In the genomic region with DNA sequence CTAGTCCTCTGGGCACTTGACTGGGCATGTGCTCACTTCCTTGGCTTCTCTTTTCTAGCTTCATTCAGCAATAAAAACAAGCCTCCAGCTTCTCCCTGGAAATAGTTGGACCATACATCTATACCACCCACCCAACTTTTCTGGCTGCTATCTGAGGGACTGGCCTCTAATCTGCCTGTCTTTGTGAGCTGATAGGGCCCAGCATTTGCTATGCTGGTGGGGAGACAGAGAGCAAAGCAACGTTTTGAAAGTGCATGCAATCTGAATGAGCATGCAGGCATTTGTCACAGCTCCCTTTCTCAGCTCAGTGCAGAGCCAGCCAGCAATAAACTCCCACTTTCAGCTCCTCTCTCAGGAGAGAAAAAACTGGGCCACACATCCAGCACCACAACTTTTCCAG, we compare ENCODE assay signal across 32 cellular contexts. TPM values are rescaled to one million over a fixed set of nuclear protein-coding genes. Genes with fewer than 3 reads are reported as not detected.
DNase-seq lines count a peak whose midpoint lies in the region; ATAC-seq, FAIRE-seq and TF ChIP-seq lines count a peak whose summit lies in the region.
"Had no signal": no experiment of that assay in that cellular context is flagged by ENCODE, and none has a peak within 500 bp of the region (broad histone marks: within the 10 kb centered on the region; RNA-seq: fewer than 3 reads in every experiment).

No MANE protein-coding gene starts in this region.

- no peaks in the 10 kb centered on the region for H3K79me1 ChIP-seq in H1 (ENCODE audit: low read depth, low read length)

- H4K20me1 ChIP-seq in mammary epithelial cell (ENCODE audit: insufficient read depth, low read length), result no peaks in the 10 kb centered on the region
- no peaks in the 10 kb centered on the region for H4K20me1 ChIP-seq in K562 (replicated peaks; ENCODE audit: control insufficient read depth, insufficient read depth, low read length)
- no peaks in the 10 kb centered on the region for H4K20me1 ChIP-seq in H1 (replicated peaks in 1 of 2; ENCODE audit: control insufficient read depth in 1 of 2, insufficient read depth in 2 of 2, low read length in 2 of 2)
- H4K20me1 ChIP-seq: BLaER1; BLaER1 treated with 17β-estradiol and CSF1 and Interleukin-3, amounts not matched to agents 10 nM and 100 nM had no signal

- no peak overlapping the region for H2BK20ac ChIP-seq in H1 (ENCODE audit: low read length)

- WGBS in mammary epithelial cell (ENCODE audit: low coverage, missing lambda C conversion rate), result 17% methylated on average over 1 of the region's 1 CpG
- 0% methylated on average over 1 of the region's 1 CpG for WGBS in K562 (ENCODE audit: insufficient coverage, low coverage, missing lambda C conversion rate)
- 58% methylated on average over 1 of the region's 1 CpG; no CpG with 5 or more reads in 1 of the 2 experiments for WGBS in H1 (ENCODE audit: extremely low coverage in 1 of 2, insufficient coverage in 1 of 2, insufficient read length in 1 of 2, insufficient replicate concordance in 2 of 2, low coverage in 1 of 2, low lambda C conversion rate in 2 of 2, missing lambda C conversion rate in 1 of 2), 2 experiments

- no peak overlapping the region for H3K4me2 ChIP-seq in mammary epithelial cell (ENCODE audit: insufficient read depth, low read depth, low read length)
- H3K4me2 ChIP-seq in K562 (ENCODE audit: insufficient read depth, low read length), result no peak overlapping the region
- H3K4me2 ChIP-seq in H1 (ENCODE audit: insufficient read depth in 1 of 2, low read depth in 2 of 2, low read length in 2 of 2), result no peak overlapping the region
- H3K4me2 ChIP-seq: A549; BLaER1; BLaER1 treated with 17β-estradiol and CSF1 and Interleukin-3, amounts not matched to agents 10 nM and 100 nM had no signal

- H3K36me3 ChIP-seq in mammary epithelial cell (ENCODE audit: insufficient read depth, low read length) (no peaks in the 10 kb centered on the region), breast epithelium (no peaks in the 10 kb centered on the region), K562 (ENCODE audit: control insufficient read depth, insufficient read depth, low read length) (no peaks in the 10 kb centered on the region), H1 (ENCODE audit: control insufficient read depth in 2 of 4, insufficient read depth in 4 of 4, low read length in 3 of 4) (no peaks in the 10 kb centered on the region)
- H3K36me3 ChIP-seq: BE2C; BLaER1; BLaER1 treated with 17β-estradiol and CSF1 and Interleukin-3, amounts not matched to agents 10 nM and 100 nM had no signal

- H3K23me2 ChIP-seq in H1 (ENCODE audit: low read depth, low read length), result no peaks in the 10 kb centered on the region

- DNase-seq in mammary epithelial cell (no peak), breast epithelium (ENCODE audit: low spot score in 2 of 2) (no peak), K562 (ENCODE audit: extremely low read depth in 1 of 4, low spot score in 3 of 4) (peak in 1 of 4 experiments; percentile 51), H1 (ENCODE audit: low read depth in 1 of 2, low spot score in 2 of 2) (no peak), ACHN (no peak)
- DNase-seq: 8988T; AML-193; BE2C; C1 segment of cervical spinal cord; Caco-2; Calu3; CD4-positive, alpha-beta memory T cell; CD4-positive, alpha-beta T cell; CD4-positive, CD25-positive, alpha-beta regulatory T cell; CD8-positive, alpha-beta memory T cell; CD8-positive, alpha-beta T cell; COR-L47; DMS 273 treated with DMSO at 0.1 percent for 48 hours; DMS153; DMS53; DMS79; DMS79 treated with DMSO at 0.1 percent for 48 hours; DND-41; EL had no signal

- H4K91ac ChIP-seq in H1 (replicated peaks; ENCODE audit: insufficient read length, low read length), result no peak overlapping the region

- in situ Hi-C loops in mammary epithelial cell (cut with MboI; ENCODE audit: low sequenced_read_pairs in 2 of 2) (no loop called here), K562 (cut with MboI) (no loop called here), ACHN (cut with HindIII; ENCODE audit: low pct_ligation_motif_present, low pct_unique_long_range_greater_than_20kb, low sequenced_read_pairs) (no loop called here)

- ATAC-seq in K562, result peak; percentile 53
- ATAC-seq in GM18870 (IDR thresholded peaks at IDR 0.05; ENCODE audit: unreplicated experiment), result no peak
- ATAC-seq: A549; CD8-positive, alpha-beta T cell had no signal

- H3K9ac ChIP-seq in mammary epithelial cell (ENCODE audit: insufficient read depth, low read length) (no peak overlapping the region), K562 (ENCODE audit: insufficient read depth in 1 of 2, low read depth in 2 of 2, low read length in 2 of 2) (no peak overlapping the region), H1 (replicated peaks in 1 of 4; ENCODE audit: extremely low read depth in 1 of 4, low read depth in 3 of 4, low read length in 3 of 4) (no peak overlapping the region)
- H3K9ac ChIP-seq: BLaER1; BLaER1 treated with 17β-estradiol and CSF1 and Interleukin-3, amounts not matched to agents 10 nM and 100 nM had no signal

- H3K14ac ChIP-seq in H1 (ENCODE audit: insufficient read length), result no peak overlapping the region

- H2BK12ac ChIP-seq in H1 (ENCODE audit: low read depth, low read length), result no peak overlapping the region

- no peak overlapping the region for H4K5ac ChIP-seq in H1 (ENCODE audit: insufficient read length, low read depth, low read length)

- TF ChIP-seq CTCF in mammary epithelial cell (conservative IDR thresholded peaks at IDR 0.05 in 1 of 2, IDR thresholded peaks at IDR 0.05 in 1 of 2; ENCODE audit: extremely low read depth in 1 of 2, insufficient read depth in 1 of 2, low read depth in 1 of 2, low read length in 2 of 2), result no peak
- no peak for TF ChIP-seq CTCF in breast epithelium (IDR thresholded peaks at IDR 0.05)
- no peak for TF ChIP-seq CTCF in K562 (IDR thresholded peaks at IDR 0.05 in 2 of 3, conservative IDR thresholded peaks at IDR 0.05 in 1 of 3; ENCODE audit: insufficient read depth in 2 of 3, low read depth in 1 of 3, low read length in 3 of 3)
- TF ChIP-seq CTCF in H1 (IDR thresholded peaks at IDR 0.05; ENCODE audit: control extremely low read depth in 1 of 3, insufficient read depth in 1 of 3, low read depth in 1 of 3, low read length in 3 of 3), result no peak

- intact Hi-C loops in mammary epithelial cell (cut with micrococcal nuclease), result no loop called here
- intact Hi-C loops in breast epithelium (cut with DNase I; ENCODE audit: low total_unique reads), result no loop called here
- intact Hi-C loops in K562 (cut with micrococcal nuclease), result no loop called here

- FAIRE-seq in K562 (lab: Jason Lieb, UNC) (no peak), H1 (lab: Jason Lieb, UNC) (no peak)
- FAIRE-seq: A204.1, A549, D721Med had no signal

- H3K9me3 ChIP-seq in mammary epithelial cell (replicated peaks; ENCODE audit: insufficient read depth, low read length) (no peaks in the 10 kb centered on the region), breast epithelium (peaks cover 10 to 24% of the 10 kb centered on the region in 2 donors), K562 (replicated peaks; ENCODE audit: control insufficient read depth, insufficient read depth, low read depth, low read length) (no peaks in the 10 kb centered on the region), H1 (ENCODE audit: insufficient read depth in 2 of 2, low read depth in 1 of 2, low read length in 1 of 2) (no peaks in the 10 kb centered on the region)
- H3K9me3 ChIP-seq: A549, BE2C, Caco-2 had no signal

- H3K79me2 ChIP-seq in mammary epithelial cell (ENCODE audit: insufficient read depth, low read length) (no peaks in the 10 kb centered on the region), K562 (ENCODE audit: control insufficient read depth, insufficient read depth, low read length) (no peaks in the 10 kb centered on the region), H1 (ENCODE audit: control insufficient read depth in 1 of 2, insufficient read depth in 2 of 2, low read length in 2 of 2) (no peaks in the 10 kb centered on the region)

- no peak for TF ChIP-seq EP300 in K562 (IDR thresholded peaks at IDR 0.05; ENCODE audit: low read length)
- no peak for TF ChIP-seq EP300 in H1 (IDR thresholded peaks at IDR 0.05; ENCODE audit: borderline replicate concordance in 1 of 2, low read depth in 2 of 2, low read length in 2 of 2)

- dilution Hi-C loops in mammary epithelial cell (cut with HindIII; ENCODE audit: low sequenced_read_pairs), result no loop called here

- no peak overlapping the region for H3K18ac ChIP-seq in H1 (ENCODE audit: extremely low read depth, low read length)

- no peak overlapping the region for H3K56ac ChIP-seq in H1 (replicated peaks; ENCODE audit: insufficient read length, low read depth, low read length)

- H2AFZ ChIP-seq in mammary epithelial cell (ENCODE audit: low read depth, low read length) (peak overlapping the region; percentile 33), K562 (ENCODE audit: low read depth, low read length) (no peak overlapping the region), H1 (ENCODE audit: low read length) (peak overlapping the region; percentile 50; the same call in 1 of the 2 replicates)

- no peak overlapping the region for H3K4me3 ChIP-seq in mammary epithelial cell (replicated peaks in 1 of 3; ENCODE audit: insufficient read depth in 1 of 3, low read depth in 2 of 3, low read length in 3 of 3)
- H3K4me3 ChIP-seq in breast epithelium, result no peak overlapping the region
- no peak overlapping the region for H3K4me3 ChIP-seq in K562
- no peak overlapping the region for H3K4me3 ChIP-seq in H1 (ENCODE audit: extremely low read depth in 1 of 4, insufficient read depth in 2 of 4, low read depth in 3 of 4, low read length in 4 of 4)
- H3K4me3 ChIP-seq: A549; BLaER1; BLaER1 treated with 17β-estradiol and CSF1 and Interleukin-3, amounts not matched to agents 10 nM and 100 nM had no signal

- no peak overlapping the region for H3K4ac ChIP-seq in H1 (replicated peaks; ENCODE audit: insufficient read length, low read depth, low read length)

- TF ChIP-seq RAD21 in K562 (CRISPR knock-in tag; conservative IDR thresholded peaks at IDR 0.05 in 1 of 2, IDR thresholded peaks at IDR 0.05 in 1 of 2) (no peak), H1 (IDR thresholded peaks at IDR 0.05 in 1 of 2, conservative IDR thresholded peaks at IDR 0.05 in 1 of 2; ENCODE audit: low read depth in 2 of 2, low read length in 2 of 2) (no peak)

- H3K27ac ChIP-seq in mammary epithelial cell (ENCODE audit: insufficient read depth, low read depth, low read length), result no peak overlapping the region
- H3K27ac ChIP-seq in breast epithelium, result no peak overlapping the region
- H3K27ac ChIP-seq in K562 (ENCODE audit: extremely low read depth, low read depth, low read length), result no peak overlapping the region
- H3K27ac ChIP-seq in H1 (ENCODE audit: low read depth, low read length), result no peak overlapping the region
- H3K27ac ChIP-seq: 22Rv1; A549; BLaER1; BLaER1 treated with 17β-estradiol and CSF1 and Interleukin-3, amounts not matched to agents 10 nM and 100 nM; C4-2B had no signal

- H2BK15ac ChIP-seq in H1 (ENCODE audit: low read length), result no peak overlapping the region

- no peak overlapping the region for H2BK5ac ChIP-seq in H1 (ENCODE audit: low read depth, low read length)

- H2BK120ac ChIP-seq in H1 (replicated peaks; ENCODE audit: low read depth, low read length), result no peak overlapping the region

- H3K27me3 ChIP-seq in mammary epithelial cell (ENCODE audit: insufficient read depth, low read length) (no peaks in the 10 kb centered on the region), breast epithelium (no peaks in the 10 kb centered on the region), K562 (ENCODE audit: control insufficient read depth in 2 of 2, insufficient read depth in 2 of 2, low read length in 2 of 2) (no peaks in the 10 kb centered on the region), H1 (replicated peaks in 1 of 4; ENCODE audit: control insufficient read depth in 3 of 4, extremely low read depth in 1 of 4, insufficient read depth in 3 of 4, low read length in 3 of 4) (no peaks in the 10 kb centered on the region)
- H3K27me3 ChIP-seq: BE2C; BLaER1; BLaER1 treated with 17β-estradiol and CSF1 and Interleukin-3, amounts not matched to agents 10 nM and 100 nM had no signal

- H3K23ac ChIP-seq in H1 (ENCODE audit: insufficient read length), result no peak overlapping the region

- no peaks in the 10 kb centered on the region for H3K9me1 ChIP-seq in K562 (ENCODE audit: control insufficient read depth, insufficient read depth, low read length)

- H3K4me1 ChIP-seq in mammary epithelial cell (ENCODE audit: insufficient read depth, low read length) (no peaks in the 10 kb centered on the region), breast epithelium (no peaks in the 10 kb centered on the region), K562 (replicated peaks in 1 of 2; ENCODE audit: control insufficient read depth in 2 of 2, insufficient read depth in 2 of 2, low read length in 2 of 2) (no peaks in the 10 kb centered on the region), H1 (replicated peaks in 1 of 4; ENCODE audit: control insufficient read depth in 3 of 4, insufficient read depth in 4 of 4, low read length in 3 of 4) (no peaks in the 10 kb centered on the region)
- H3K4me1 ChIP-seq: A549; BLaER1; BLaER1 treated with 17β-estradiol and CSF1 and Interleukin-3, amounts not matched to agents 10 nM and 100 nM; Caco-2 had no signal

- CTCF ChIA-PET in mammary epithelial cell (lab: Charles Lee; ENCODE audit: low non-redundant PET) (no interaction called here), K562 (lab: Yijun Ruan, JAX; ENCODE audit: low intra/inter-chr PET ratio) (no interaction called here), H1 (lab: Charles Lee; ENCODE audit: partially characterized antibody) (interaction anchor here (0.7 kb wide), 1 partner anchor 9 kb away, joined by 5 read pairs; no protein-coding TSS in a partner anchor)

- no peak overlapping the region for H4K8ac ChIP-seq in H1 (ENCODE audit: extremely low read depth, insufficient read depth, low read length)

- TF ChIP-seq POLR2A in breast epithelium (IDR thresholded peaks at IDR 0.05) (no peak), K562 (conservative IDR thresholded peaks at IDR 0.05) (no peak), H1 (IDR thresholded peaks at IDR 0.05; ENCODE audit: control extremely low read depth in 1 of 2, low read depth in 2 of 2, low read length in 2 of 2) (no peak)

- BruUV-seq in mammary epithelial cell (replicated peaks; lab: Mats Ljungman, UMichigan), result no TSS peak
- BruUV-seq in K562 (replicated peaks; lab: Mats Ljungman, UMichigan), result no TSS peak

- POLR2A ChIA-PET in K562 (lab: Yijun Ruan, JAX) (interaction anchor here (0.6 to 1.5 kb wide), 3 partner anchors 10 to 18 kb away, joined by 3 read pairs; no protein-coding TSS in a partner anchor), H1 (lab: Charles Lee; ENCODE audit: partially characterized antibody) (no interaction called here)

- H2AK5ac ChIP-seq in H1 (ENCODE audit: low read depth, low read length), result no peak overlapping the region

RNA-seq across cellular contexts. Expression of a gene that starts 50.7 kb away (rescaled TPM):
- total RNA-seq in mammary epithelial cell (10 to 100 TPM; 15.6 to 19.7 TPM), breast epithelium (10 to 100 TPM; 20.6 to 41.6 (median 23.9) TPM), K562 (2014; rRNA removed) (47.3 and 52.0 TPM in 2 replicates), K562 (2014; rRNA removed; fragmentation: Illumina TruSeq; extraction: Trizol) (51.3 and 52.3 TPM in 2 replicates), K562 (2015; rRNA removed; fragmentation: Illumina TruSeq; extraction: Trizol) (49.3 and 52.6 TPM in 2 replicates), K562 (2021) (50.5 and 54.0 TPM in 2 replicates)
- polyA plus RNA-seq in mammary epithelial cell (14.5 TPM), K562 (2011; rRNA removed) (46.3 and 67.9 TPM in 2 replicates), K562 (2014; fragmentation: Illumina TruSeq; extraction: Trizol) (52.3 and 60.9 TPM in 2 replicates), K562 (2014; fragmentation: Nextera tagmentation; extraction: Ambion mirVana) (10 to 100 TPM; 14.0 to 20.7 TPM), K562 (2014; rRNA removed) (55.9 and 66.5 TPM in 2 replicates), H1 (2011; rRNA removed) (32.0 and 34.9 TPM in 2 replicates)
- 3.5 TPM for polyA minus RNA-seq in mammary epithelial cell
- 7.7 and 15.0 TPM in 2 replicates for total RNA-seq in K562 (2011; cell fraction: chromatin; rRNA removed; ENCODE audit: low replicate concordance)
- 8.7 and 10.7 TPM in 2 replicates for total RNA-seq in K562 (2011; cell fraction: nucleolus; rRNA removed)
- total RNA-seq in K562 (2011; cell fraction: nucleoplasm; rRNA removed), result 12.4 and 20.6 TPM in 2 replicates
- polyA plus RNA-seq in K562 (2011; cell fraction: cytosol; rRNA removed), result 41.2 TPM in 2 replicates
- polyA plus RNA-seq in K562 (2011; cell fraction: nucleus; rRNA removed), result 12.5 and 14.6 TPM in 2 replicates
- polyA plus RNA-seq in K562 (2012), result 32.7 and 47.2 TPM in 2 replicates
- 52.4 and 67.7 TPM in 2 replicates for polyA minus RNA-seq in K562 (2011; rRNA and poly(A)+ RNA removed)
- polyA minus RNA-seq in K562 (2011; cell fraction: cytosol; rRNA and poly(A)+ RNA removed), result 22.9 and 34.2 TPM in 2 replicates
- 12.0 and 17.7 TPM in 2 replicates for polyA minus RNA-seq in K562 (2011; cell fraction: nucleus; rRNA and poly(A)+ RNA removed)
- 27.7 and 30.3 TPM in 2 replicates for total RNA-seq in H1 (2021; fragmentation: NEBNext Ultra II Directional; extraction: Animal tissue kit (Norgen Biotek cat#: 25700))
- polyA plus RNA-seq in H1 (2011; cell fraction: cytosol; rRNA removed), result 34.1 TPM
- polyA plus RNA-seq in H1 (2011; cell fraction: nucleus; rRNA removed), result 25.5 TPM
- polyA plus RNA-seq in H1 (2012, experiment 1 of 2), result 22.6 to 30.8 TPM (median 24.0 TPM) in 4 replicates
- polyA plus RNA-seq in H1 (2012, experiment 2 of 2), result 15.3 TPM
- polyA plus RNA-seq in H1 (2013, experiment 1 of 2), result 11.2 TPM
- polyA plus RNA-seq in H1 (2013, experiment 2 of 2), result 11.9 TPM
- 19.9 and 23.4 TPM in 2 replicates for polyA minus RNA-seq in H1 (2011; rRNA and poly(A)+ RNA removed)
- 13.7 TPM for polyA minus RNA-seq in H1 (2011; cell fraction: cytosol; rRNA and poly(A)+ RNA removed)
- 14.0 TPM for polyA minus RNA-seq in H1 (2011; cell fraction: nucleus; rRNA and poly(A)+ RNA removed)
